ENCODE assay signal across 12 cellular contexts in genomic region chr2:196241175-196241574, GRCh38.
DNase-seq lines count a peak whose midpoint lies in the region; ATAC-seq and TF ChIP-seq lines count a peak whose summit lies in the region.
"Had no signal": no experiment of that assay in that cellular context is flagged by ENCODE, and none has a peak within 500 bp of the region (broad histone marks: within the 10 kb centered on the region; RNA-seq: fewer than 3 reads in every experiment).

No MANE protein-coding gene starts in this region.

- H3K4me1 ChIP-seq in transverse colon, result peaks cover 0 to 22% (median 0%) of the 10 kb centered on the region in 4 donors

- no peaks in the 10 kb centered on the region for H3K36me3 Mint-ChIP-seq in activated naive CD4-positive, alpha-beta T cell treated with anti-CD3 and anti-CD28 coated beads for 36 hours (ENCODE audit: low read depth)
- H3K36me3 Mint-ChIP-seq in T-helper 17 cell (ENCODE audit: low read depth) (no peaks in the 10 kb centered on the region), immature natural killer cell (peaks cover 0 to 5% (median 0%) of the 10 kb centered on the region in 3 donors)

- WGBS in transverse colon (ENCODE audit: low coverage in 1 of 2), 2 donors, result 65 to 69% methylated on average over 3 of the region's 3 CpGs

- no peak for TF ChIP-seq CTCF in transverse colon (IDR thresholded peaks at IDR 0.05)

- H3K4me3 Mint-ChIP-seq in activated naive CD4-positive, alpha-beta T cell treated with anti-CD3 and anti-CD28 coated beads for 36 hours, result peak overlapping the region; percentile 30
- H3K4me3 Mint-ChIP-seq in T-helper 17 cell (peak overlapping the region; percentile 1), immature natural killer cell (peak overlapping the region; percentile 47 to 86 (median 62))

- peak overlapping the region; percentile 16 to 84 (median 66) for H3K27ac ChIP-seq in transverse colon
- H3K27ac ChIP-seq: hepatocyte had no signal

- peaks cover 87% of the 10 kb centered on the region for H3K4me1 Mint-ChIP-seq in activated naive CD4-positive, alpha-beta T cell treated with anti-CD3 and anti-CD28 coated beads for 36 hours (ENCODE audit: low read depth)
- peaks cover 54% of the 10 kb centered on the region for H3K4me1 Mint-ChIP-seq in T-helper 17 cell
- H3K4me1 Mint-ChIP-seq in immature natural killer cell, result peaks cover 73 to 74% of the 10 kb centered on the region in 2 donors

- H3K9me3 ChIP-seq in T-helper 17 cell (ENCODE audit: control insufficient read depth, low read length, poor library complexity, severe bottlenecking) (no peaks in the 10 kb centered on the region), transverse colon (no peaks in the 10 kb centered on the region)

- H3K4me3 ChIP-seq in transverse colon, result no peak overlapping the region
- H3K4me3 ChIP-seq: hepatocyte had no signal

- intact Hi-C loops in activated naive CD4-positive, alpha-beta T cell treated with anti-CD3 and anti-CD28 coated beads for 36 hours (cut with micrococcal nuclease), result loop anchor here (5.0 kb wide), 1 partner anchor 1061 kb away; no protein-coding TSS in a partner anchor
- intact Hi-C loops in transverse colon (cut with DNase I; ENCODE audit: low total_unique reads), result no loop called here

- H3K36me3 ChIP-seq in transverse colon, result no peaks in the 10 kb centered on the region

- CTCF ChIA-PET in activated naive CD4-positive, alpha-beta T cell treated with anti-CD3 and anti-CD28 coated beads for 36 hours (lab: Charles Lee), result interaction anchor here (0.8 to 3.2 kb wide), 12 partner anchors 8 to 65 kb away, joined by 3 to 22 read pairs (median 4); no protein-coding TSS in a partner anchor

- no peaks in the 10 kb centered on the region for H3K9me3 Mint-ChIP-seq in activated naive CD4-positive, alpha-beta T cell treated with anti-CD3 and anti-CD28 coated beads for 36 hours
- no peaks in the 10 kb centered on the region for H3K9me3 Mint-ChIP-seq in immature natural killer cell

- peak overlapping the region; percentile 100 for H3K27ac Mint-ChIP-seq in activated naive CD4-positive, alpha-beta T cell treated with anti-CD3 and anti-CD28 coated beads for 36 hours
- peak overlapping the region; percentile 98 for H3K27ac Mint-ChIP-seq in T-helper 17 cell
- peak overlapping the region; percentile 90 to 98 (median 96) for H3K27ac Mint-ChIP-seq in immature natural killer cell

- H3K27me3 ChIP-seq in transverse colon, result no peaks in the 10 kb centered on the region
- H3K27me3 ChIP-seq: hepatocyte had no signal

- DNase-seq in activated naive CD4-positive, alpha-beta T cell treated with anti-CD3 and anti-CD28 coated beads for 36 hours, result no peak
- DNase-seq in activated naive CD4-positive, alpha-beta T cell (lab: John Stamatoyannopoulos, UW), result no peak
- no peak for DNase-seq in T-helper 17 cell
- no peak for DNase-seq in immature natural killer cell
- DNase-seq in transverse colon, result peak; percentile 32
- no peak for DNase-seq in hippocampal formation (lab: John Stamatoyannopoulos, UW)
- DNase-seq: cortex of kidney, GF-D8, NCI-H1105 had no signal

- no peaks in the 10 kb centered on the region for H3K27me3 Mint-ChIP-seq in activated naive CD4-positive, alpha-beta T cell treated with anti-CD3 and anti-CD28 coated beads for 36 hours (ENCODE audit: low read depth)
- H3K27me3 Mint-ChIP-seq in T-helper 17 cell (no peaks in the 10 kb centered on the region), immature natural killer cell (ENCODE audit: low read depth in 3 of 3) (peaks cover 7 to 9% (median 7%) of the 10 kb centered on the region in 3 donors)

- no peak for TF ChIP-seq POLR2A in transverse colon (IDR thresholded peaks at IDR 0.05)

- in situ Hi-C loops in transverse colon (cut with MboI; ENCODE audit: low pct_ligation_motif_present in 1 of 4, low pct_unique_long_range_greater_than_20kb in 1 of 4, low sequenced_read_pairs in 3 of 4), result no loop called here

- TF ChIP-seq EP300 in transverse colon (IDR thresholded peaks at IDR 0.05; ENCODE audit: low read depth), result no peak

- no peak for ATAC-seq in T-helper 17 cell
- no peak for ATAC-seq in HG03460 (IDR thresholded peaks at IDR 0.05; ENCODE audit: unreplicated experiment)
- ATAC-seq in GM19467 (IDR thresholded peaks at IDR 0.05; ENCODE audit: unreplicated experiment), result no peak

Comparison
In these comparisons a context has a peak if more than half of its experiments do, and no peak if none do; other contexts are left out.
1. H3K4me3 Mint-ChIP-seq: peak in every context shown above with its lines; median percentile 62 in immature natural killer cell; 30 in activated naive CD4-positive, alpha-beta T cell treated with anti-CD3 and anti-CD28 coated beads for 36 hours; 1 in T-helper 17 cell.